In the genomic region with DNA sequence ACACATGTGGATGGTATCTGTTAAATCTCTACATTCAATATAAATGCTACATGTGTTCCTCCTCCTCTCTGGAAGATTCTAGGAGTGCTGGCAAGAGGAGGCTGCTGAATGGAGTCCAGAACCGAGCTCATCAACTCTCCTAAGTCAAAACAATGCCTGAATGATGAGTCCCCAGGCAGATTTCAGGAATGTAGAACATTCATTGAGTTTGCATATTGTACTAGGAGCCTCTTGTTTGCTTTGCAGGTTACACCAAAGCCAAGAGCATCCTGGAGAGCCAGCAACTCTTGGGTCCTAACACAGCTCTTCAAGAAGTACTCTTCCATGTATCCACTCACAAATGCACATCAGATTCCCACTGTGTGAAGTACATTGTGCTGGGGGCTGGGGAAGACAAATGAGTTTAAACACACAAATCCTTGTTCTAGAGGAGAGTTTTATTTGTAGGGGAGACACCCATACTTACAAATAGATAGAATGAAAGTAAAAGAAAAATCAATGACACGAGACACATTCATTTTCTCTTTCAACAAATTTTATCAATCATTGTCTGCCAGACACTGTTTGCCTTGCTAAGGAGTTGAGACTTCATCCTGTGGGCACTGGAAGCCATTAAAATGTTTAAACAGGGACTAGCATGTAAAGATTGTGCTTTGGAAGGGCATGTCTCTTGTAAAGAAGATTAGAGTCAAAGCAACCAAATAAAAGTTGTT, we compare ENCODE assay signal across 13 cellular contexts.
DNase-seq lines count a peak whose midpoint lies in the region; ATAC-seq and TF ChIP-seq lines count a peak whose summit lies in the region.
"Had no signal": no experiment of that assay in that cellular context is flagged by ENCODE, and none has a peak within 500 bp of the region (broad histone marks: within the 10 kb centered on the region; RNA-seq: fewer than 3 reads in every experiment).

No MANE protein-coding gene starts in this region.

- H3K79me1 ChIP-seq in mesenchymal stem cell (replicated peaks; ENCODE audit: low read length, poor library complexity, severe bottlenecking), result no peaks in the 10 kb centered on the region

- H3K4me1 Mint-ChIP-seq in T-helper 17 cell (peaks cover 7% of the 10 kb centered on the region), Calu3 (ENCODE audit: low read depth, unreplicated experiment) (peaks cover 9% of the 10 kb centered on the region)

- no peak overlapping the region for H2BK15ac ChIP-seq in mesenchymal stem cell (ENCODE audit: low read depth, poor library complexity, severe bottlenecking)

- no peaks in the 10 kb centered on the region for H3K4me1 ChIP-seq in mesenchymal stem cell (ENCODE audit: control insufficient read depth, insufficient read depth, low read depth, low read length)

- no peaks in the 10 kb centered on the region for H3K27me3 Mint-ChIP-seq in T-helper 17 cell
- H3K27me3 Mint-ChIP-seq in Calu3 (ENCODE audit: unreplicated experiment), result no peaks in the 10 kb centered on the region

- peak overlapping the region in 1 of 2 experiments; percentile 55 for H3K4me3 ChIP-seq in mesenchymal stem cell (ENCODE audit: insufficient read depth in 1 of 2, low read depth in 1 of 2, low read length in 2 of 2)

- H3K18ac ChIP-seq in mesenchymal stem cell (ENCODE audit: low read depth in 1 of 2, low read length in 2 of 2), result no peak overlapping the region

- intact Hi-C loops in Calu3 (cut with micrococcal nuclease; ENCODE audit: unreplicated experiment), result no loop called here

- H3K14ac ChIP-seq in mesenchymal stem cell (ENCODE audit: low read length in 2 of 2), result no peak overlapping the region

- no peaks in the 10 kb centered on the region for H3K36me3 Mint-ChIP-seq in T-helper 17 cell (ENCODE audit: low read depth)
- H3K36me3 Mint-ChIP-seq in Calu3 (ENCODE audit: insufficient read depth, unreplicated experiment), result no peaks in the 10 kb centered on the region

- H3K4ac ChIP-seq in mesenchymal stem cell (ENCODE audit: low read depth in 1 of 2, low read length in 2 of 2), result no peak overlapping the region

- H3K9me3 ChIP-seq in T-helper 17 cell (ENCODE audit: control insufficient read depth, low read length, poor library complexity, severe bottlenecking) (no peaks in the 10 kb centered on the region), mesenchymal stem cell (ENCODE audit: control insufficient read depth, low read length) (no peaks in the 10 kb centered on the region)

- no peak overlapping the region for H3K23ac ChIP-seq in mesenchymal stem cell (ENCODE audit: low read length in 2 of 2)

- no peak overlapping the region for H3K27ac ChIP-seq in mesenchymal stem cell (ENCODE audit: low read length, poor library complexity, severe bottlenecking)

- H3K9ac ChIP-seq in mesenchymal stem cell (ENCODE audit: low read length), result peak overlapping the region; percentile 69

- TF ChIP-seq CTCF in GM20000 (IDR thresholded peaks at IDR 0.05; ENCODE audit: extremely low read depth, missing control alignments), result no peak
- TF ChIP-seq CTCF in Calu3 (IDR thresholded peaks at IDR 0.05; ENCODE audit: unreplicated experiment), result no peak

- no peak overlapping the region for H3K4me2 ChIP-seq in mesenchymal stem cell (ENCODE audit: low read length, poor library complexity, severe bottlenecking)

- no peak overlapping the region for H4K91ac ChIP-seq in mesenchymal stem cell (ENCODE audit: low read length)

- no peak for ATAC-seq in T-helper 17 cell

- no TSS peak for BruUV-seq in Calu3 (replicated peaks; lab: Mats Ljungman, UMichigan)

- CTCF ChIA-PET in Calu3 (lab: Charles Lee), result no interaction called here

- no peak overlapping the region for H2BK120ac ChIP-seq in mesenchymal stem cell (ENCODE audit: low read depth, low read length)

- DNase-seq in AG20443 (ENCODE audit: low spot score) (peak; percentile 84), GM20000 (ENCODE audit: low spot score) (peak; percentile 29), T-helper 17 cell (no peak), mesenchymal stem cell (peak; percentile 14), Calu3 (no peak), NCI-H524 (lab: John Stamatoyannopoulos, UW) (no peak), NCI-H446 (lab: John Stamatoyannopoulos, UW) (no peak)
- no peak for DNase-seq in activated effector memory CD4-positive, alpha-beta T cell treated with Interleukin-2 at 50 U/mL for 16 hours
- DNase-seq: activated CD4-positive, alpha-beta T cell treated with anti-CD3 and anti-CD28 coated beads for 1 hour; activated gamma-delta T cell; C1 segment of cervical spinal cord; kidney glomerular epithelial cell; stimulated activated CD4-positive, alpha-beta T cell treated with anti-CD3 and anti-CD28 coated beads, Interleukin-12 subunit alpha, Interleukin-12 subunit beta, amount 100 ng/mL, for 4 hours had no signal

- peak overlapping the region; percentile 31 for H3K4me3 Mint-ChIP-seq in T-helper 17 cell
- H3K4me3 Mint-ChIP-seq in Calu3 (ENCODE audit: low read depth, unreplicated experiment), result no peak overlapping the region

- 9% methylated on average over 1 of the region's 2 CpGs for WGBS in mesenchymal stem cell

- no peak overlapping the region for H2AFZ ChIP-seq in mesenchymal stem cell (ENCODE audit: low read depth, low read length)

- H3K36me3 ChIP-seq in mesenchymal stem cell (ENCODE audit: control insufficient read depth in 1 of 2, insufficient read depth in 2 of 2, low read depth in 1 of 2, low read length in 2 of 2), result no peaks in the 10 kb centered on the region

- H3K27ac Mint-ChIP-seq in T-helper 17 cell (no peak overlapping the region), Calu3 (ENCODE audit: unreplicated experiment) (no peak overlapping the region)

- no peak overlapping the region for H4K8ac ChIP-seq in mesenchymal stem cell (ENCODE audit: low read length)

- H3K9me3 Mint-ChIP-seq in Calu3 (ENCODE audit: low read depth, unreplicated experiment), result no peaks in the 10 kb centered on the region

- H2BK12ac ChIP-seq in mesenchymal stem cell (ENCODE audit: low read length in 2 of 2), result no peak overlapping the region

- H3K27me3 ChIP-seq in mesenchymal stem cell (ENCODE audit: control insufficient read depth in 1 of 2, insufficient read depth in 1 of 2, low read length in 2 of 2), result no peaks in the 10 kb centered on the region

- H2BK5ac ChIP-seq in mesenchymal stem cell (ENCODE audit: low read depth, low read length, poor library complexity, severe bottlenecking), result no peak overlapping the region

- H2AK5ac ChIP-seq in mesenchymal stem cell (ENCODE audit: low read length, severe bottlenecking), result no peak overlapping the region

Comparison
In these comparisons a context has a peak if more than half of its experiments do, and no peak if none do; other contexts are left out.
1. DNase-seq: peak in AG20443 (single experiment), GM20000 (single experiment) and mesenchymal stem cell (single experiment); none in T-helper 17 cell (0 of 3), Calu3 (single experiment), NCI-H524 (0 of 2), activated effector memory CD4-positive, alpha-beta T cell treated with Interleukin-2 at 50 U/mL for 16 hours (single experiment) and NCI-H446 (0 of 2).